Comparison of ENCODE assay signal across 7 cellular contexts in the genomic region with DNA sequence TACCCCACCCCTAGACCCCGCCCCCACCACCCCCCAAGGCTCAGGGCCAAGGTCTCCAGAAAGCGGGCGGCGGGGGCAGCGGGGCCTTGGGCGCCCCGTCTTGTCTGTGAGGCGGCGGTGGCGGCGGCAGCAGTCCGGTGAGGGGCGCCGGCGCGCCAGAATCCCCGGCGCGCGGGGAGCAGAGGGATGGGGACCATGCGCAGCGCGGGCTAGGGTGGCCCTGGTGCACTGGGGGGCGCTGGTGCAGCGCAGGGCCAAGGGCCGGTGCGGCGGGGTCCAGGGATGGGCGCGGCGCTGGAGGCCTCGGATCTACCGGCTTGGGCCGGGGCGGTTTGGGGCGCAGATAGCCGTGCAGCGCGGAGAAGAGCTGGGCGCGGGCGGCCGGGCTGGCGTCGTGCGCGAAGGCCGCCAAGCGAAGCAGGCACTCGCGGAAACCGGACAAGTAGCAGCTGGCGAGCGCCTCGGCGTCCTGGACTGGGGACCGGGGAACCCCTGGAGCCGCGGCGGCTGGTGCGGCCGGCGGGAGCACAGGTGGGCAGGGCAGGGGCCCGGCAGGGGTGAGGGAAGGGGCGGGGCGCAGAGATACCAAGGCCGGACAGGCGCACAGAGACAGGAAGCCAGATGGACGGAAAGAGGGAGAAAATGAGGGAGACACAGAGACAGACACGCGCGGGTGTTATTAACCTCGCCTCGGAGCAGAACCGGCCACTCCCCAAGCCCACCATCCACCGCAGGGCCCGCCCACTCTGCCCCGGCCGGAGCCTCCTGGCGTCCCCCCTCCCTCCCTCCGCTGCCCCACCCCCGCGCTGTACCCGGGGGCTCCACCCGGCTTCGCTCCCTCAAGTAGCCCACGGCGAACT. TPM values are rescaled to one million over a fixed set of nuclear protein-coding genes. Genes with fewer than 3 reads are reported as not detected.
DNase-seq lines count a peak whose midpoint lies in the region; ATAC-seq and TF ChIP-seq lines count a peak whose summit lies in the region.

No MANE protein-coding gene starts in this region.

- H3K27me3 ChIP-seq in RWPE2 (ENCODE audit: insufficient read depth, poor library complexity, severe bottlenecking), result no peaks in the 10 kb centered on the region

- H3K27me3 Mint-ChIP-seq in MCF 10A (ENCODE audit: insufficient read depth, unreplicated experiment), result no peaks in the 10 kb centered on the region

- ATAC-seq in HG03342 (IDR thresholded peaks at IDR 0.05; ENCODE audit: unreplicated experiment) (peak; percentile 21), RWPE2 (ENCODE audit: low read depth) (peak; percentile 22), HG03039 (IDR thresholded peaks at IDR 0.05; ENCODE audit: unreplicated experiment) (no peak)

- peaks cover 5% of the 10 kb centered on the region for H3K4me1 ChIP-seq in RWPE2 (ENCODE audit: insufficient read depth, poor library complexity, severe bottlenecking)

- CTCF ChIA-PET in GM10248 (lab: Yijun Ruan, JAX) (interaction anchor here (0.7 to 3.8 kb wide), 11 partner anchors 13 to 99 kb away, joined by 3 to 43 read pairs (median 3); no protein-coding TSS in a partner anchor), MCF 10A (lab: Yijun Ruan, JAX) (interaction anchor here (0.5 to 1.4 kb wide), 5 partner anchors 9 to 439 kb away, joined by 3 to 5 read pairs (median 3); no protein-coding TSS in a partner anchor)

- H3K27ac Mint-ChIP-seq in MCF 10A (ENCODE audit: low read depth, unreplicated experiment), result no peak overlapping the region

- peak; percentile 71 for DNase-seq in GM10248 (ENCODE audit: extremely low spot score)
- no peak for DNase-seq in RWPE2 (ENCODE audit: low spot score)
- peak; percentile 74 for DNase-seq in MCF 10A (ENCODE audit: unreplicated experiment)
- peak; percentile 58 for DNase-seq in iPS-NIHi11 (ENCODE audit: low spot score)
- DNase-seq in skeletal muscle cell (ENCODE audit: low read depth), result no peak

- H3K27ac ChIP-seq in RWPE2 (ENCODE audit: poor library complexity, severe bottlenecking), result peak overlapping the region; percentile 57

- POLR2A ChIA-PET in GM10248 (lab: Yijun Ruan, JAX) (interaction anchor here (0.6 to 1.0 kb wide), 3 partner anchors 32 to 636 kb away, joined by 3 to 9 read pairs (median 6); no protein-coding TSS in a partner anchor), MCF 10A (lab: Yijun Ruan, JAX) (interaction anchor here (0.6 to 4.0 kb wide), 19 partner anchors 10 to 260 kb away, joined by 3 to 101 read pairs (median 4); a partner anchor contains a TSS)

- intact Hi-C loops in MCF 10A (cut with micrococcal nuclease), result loop anchor here (1.0 to 5.0 kb wide), 3 partner anchors 37 to 261 kb away; a partner anchor contains a TSS

- TF ChIP-seq CTCF in GM10248 (IDR thresholded peaks at IDR 0.05; ENCODE audit: control extremely low read depth, extremely low read depth, low read depth, missing control alignments) (peak; percentile 87), RWPE2 (IDR thresholded peaks at IDR 0.05; ENCODE audit: poor library complexity, severe bottlenecking) (peak; percentile 87), MCF 10A (IDR thresholded peaks at IDR 0.05; ENCODE audit: unreplicated experiment) (peak; percentile 81)

- H3K4me3 Mint-ChIP-seq in MCF 10A (ENCODE audit: unreplicated experiment), result peak overlapping the region; percentile 77

- H3K4me3 ChIP-seq in RWPE2 (ENCODE audit: severe bottlenecking), result peak overlapping the region; percentile 46
- H3K4me3 ChIP-seq in skeletal muscle cell (ENCODE audit: low read depth, low read length), result peak overlapping the region; percentile 71

- peaks cover 49% of the 10 kb centered on the region for H3K36me3 Mint-ChIP-seq in MCF 10A (ENCODE audit: insufficient read depth, unreplicated experiment)

- H3K36me3 ChIP-seq in RWPE2 (ENCODE audit: low read depth), result no peaks in the 10 kb centered on the region

- no peaks in the 10 kb centered on the region for H3K9me3 ChIP-seq in RWPE2 (ENCODE audit: severe bottlenecking)

- H3K9me3 Mint-ChIP-seq in MCF 10A (ENCODE audit: unreplicated experiment), result no peaks in the 10 kb centered on the region

- H3K4me1 Mint-ChIP-seq in MCF 10A (ENCODE audit: insufficient read depth, unreplicated experiment), result peaks cover 53% of the 10 kb centered on the region

- no TSS peak for BruUV-seq in MCF 10A (replicated peaks; lab: Mats Ljungman, UMichigan)

RNA-seq across cellular contexts. Expression of a gene that starts 2.1 kb away (rescaled TPM):
- total RNA-seq in MCF 10A (2022), result 5.8 and 5.9 TPM in 2 replicates

RNA-seq across cellular contexts. Expression of a gene that starts 3.4 kb away (rescaled TPM):
- 13.1 and 14.1 TPM in 2 replicates for total RNA-seq in MCF 10A (2022)

RNA-seq across cellular contexts. Expression of a gene that starts 30.4 kb away (rescaled TPM):
- total RNA-seq in MCF 10A (2022), result 165 and 190 TPM in 2 replicates

RNA-seq across cellular contexts. Expression of a gene that starts 34.2 kb away (rescaled TPM):
- total RNA-seq in MCF 10A (2022), result 1.3 TPM in 1 of 2 replicates, not detected in the other

RNA-seq across cellular contexts. Expression of a gene that starts 41.0 kb away (rescaled TPM):
- total RNA-seq in MCF 10A (2022), result 37.7 and 42.8 TPM in 2 replicates

Comparison
In these comparisons a context has a peak if more than half of its experiments do, and no peak if none do; other contexts are left out.
1. DNase-seq: peak in GM10248 (single experiment), MCF 10A (single experiment) and iPS-NIHi11 (single experiment); none in RWPE2 (single experiment) and skeletal muscle cell (single experiment).
2. Peak in every context shown above with its lines, with median percentiles within 50 percentile points of each other: CTCF ChIP-seq.